In genomic region chr6:53651149-53651763, GRCh38 we compare ENCODE assay signal across 8 cellular contexts. TPM values are rescaled to one million over a fixed set of nuclear protein-coding genes. Genes with fewer than 3 reads are reported as not detected.
DNase-seq lines count a peak whose midpoint lies in the region; ATAC-seq and TF ChIP-seq lines count a peak whose summit lies in the region.

No MANE protein-coding gene starts in this region.

- no peaks in the 10 kb centered on the region for H3K79me2 ChIP-seq in HCT116 (ENCODE audit: insufficient read depth, low read length)

- H3K27ac ChIP-seq in HCT116 (ENCODE audit: low read depth, low read length), result peak overlapping the region; percentile 89

- POLR2A ChIA-PET in HCT116 (lab: Charles Lee), result interaction anchor here (0.6 to 1.5 kb wide), 8 partner anchors 12 to 158 kb away, joined by 3 to 7 read pairs (median 4); partner anchors contain the start of gene GCLC

- no peak for TF ChIP-seq POLR2A in HCT116 (IDR thresholded peaks at IDR 0.05; ENCODE audit: borderline replicate concordance, extremely low read depth, insufficient read depth, insufficient read length)

- peak; percentile 91 for TF ChIP-seq RAD21 in HCT116 (IDR thresholded peaks at IDR 0.05; ENCODE audit: low read depth)

- H3K4me2 ChIP-seq in HCT116 (ENCODE audit: low read length), result peak overlapping the region; percentile 74

- no peaks in the 10 kb centered on the region for H3K36me3 ChIP-seq in HCT116 (ENCODE audit: control insufficient read depth in 1 of 2, insufficient read depth in 2 of 2, low read length in 2 of 2)

- H3K4me3 ChIP-seq in HCT116 (replicated peaks in 1 of 2; ENCODE audit: low read depth in 1 of 2, low read length in 2 of 2), result peak overlapping the region; percentile 50 to 58

- peak; percentile 42 to 89 (median 61) for TF ChIP-seq CTCF in HCT116 (IDR thresholded peaks at IDR 0.05 in 2 of 3, conservative IDR thresholded peaks at IDR 0.05 in 1 of 3; ENCODE audit: borderline replicate concordance in 1 of 3, insufficient read depth in 1 of 3, low read depth in 2 of 3, low read length in 2 of 3)

- peak; percentile 77 for DNase-seq in DMS79 treated with DMSO at 0.1 percent for 48 hours (lab: John Stamatoyannopoulos, UW)
- DNase-seq in HCT116 (ENCODE audit: low read depth, low spot score), result peak; percentile 72
- DNase-seq in NCI-H1105 (lab: John Stamatoyannopoulos, UW), result peak; percentile 84
- peak; percentile 49 for DNase-seq in T follicular helper cell (ENCODE audit: low read depth)
- peak; percentile 72 for DNase-seq in amniotic stem cell (lab: John Stamatoyannopoulos, UW)
- DNase-seq in hepatic stellate cell (ENCODE audit: low spot score), result peak; percentile 20
- peak; percentile 77 for DNase-seq in renal cortical epithelial cell (ENCODE audit: low read depth)
- no peak for DNase-seq in GM19238 (ENCODE audit: insufficient read length, low spot score)

- no peaks in the 10 kb centered on the region for H4K20me1 ChIP-seq in HCT116 (ENCODE audit: insufficient read depth)

- CTCF ChIA-PET in HCT116 (lab: Charles Lee), result interaction anchor here (0.6 to 4.7 kb wide), 14 partner anchors 11 to 167 kb away, joined by 3 to 56 read pairs (median 4); partner anchors contain the start of gene GCLC

- intact Hi-C loops in HCT116 (cut with micrococcal nuclease), result loop anchor here (1.0 kb wide), 2 partner anchors 106 to 158 kb away; partner anchors contain the start of gene GCLC

- no peak overlapping the region for H2AFZ ChIP-seq in HCT116 (ENCODE audit: low read depth, low read length, poor library complexity, severe bottlenecking)

- peak; percentile 56 for ATAC-seq in HCT116

- no peaks in the 10 kb centered on the region for H3K9me3 ChIP-seq in HCT116 (ENCODE audit: control insufficient read depth in 1 of 2, insufficient read depth in 1 of 2, low read depth in 1 of 2, low read length in 2 of 2)

- H3K9me2 ChIP-seq in HCT116 (ENCODE audit: insufficient read depth), result no peaks in the 10 kb centered on the region

- H3K4me1 ChIP-seq in HCT116 (ENCODE audit: control insufficient read depth in 1 of 2, insufficient read depth in 2 of 2, low read length in 2 of 2), result peaks cover 4 to 31% of the 10 kb centered on the region in 2 experiments; a peak in 3 of 4 replicates

- no peaks in the 10 kb centered on the region for H3K27me3 ChIP-seq in HCT116 (ENCODE audit: insufficient read depth, low read length)

- peak overlapping the region; percentile 64 for H3K9ac ChIP-seq in HCT116 (ENCODE audit: low read length)

- RAD21 ChIA-PET in HCT116 (lab: Charles Lee; ENCODE audit: low non-redundant PET in 1 of 2, low total read pairs in 2 of 2, uncharacterized antibody in 2 of 2, unreplicated experiment in 2 of 2), result interaction anchor here (0.7 to 1.0 kb wide), 7 partner anchors 28 to 158 kb away, joined by 3 to 7 read pairs (median 3); no protein-coding TSS in a partner anchor

- BruUV-seq in HCT116 (replicated peaks; lab: Mats Ljungman, UMichigan), result no TSS peak

TF ChIP-seq in HCT116, 20 proteins besides CTCF, POLR2A, EP300 and RAD21:
- TF ChIP-seq CBX3 (IDR thresholded peaks at IDR 0.05; ENCODE audit: low read depth), result no peak
- peak; percentile 37 for TF ChIP-seq SRF (IDR thresholded peaks at IDR 0.05; ENCODE audit: low read depth)
- TF ChIP-seq ZBTB33 (IDR thresholded peaks at IDR 0.05; ENCODE audit: extremely low read depth, insufficient replicate concordance, low read length), result no peak
- 0 out of 2 replicates have a peak, but pooled peaks have one; percentile 6 for TF ChIP-seq SP1 (IDR thresholded peaks at IDR 0.05; ENCODE audit: low read depth)
- TF ChIP-seq EZH2phosphoT487 (IDR thresholded peaks at IDR 0.05; ENCODE audit: borderline replicate concordance), result no peak
- no peak for TF ChIP-seq SIN3A (IDR thresholded peaks at IDR 0.05; ENCODE audit: low read depth)
- TF ChIP-seq CEBPB (IDR thresholded peaks at IDR 0.05; ENCODE audit: low read depth), result no peak
- TF ChIP-seq ATF3 (IDR thresholded peaks at IDR 0.05), result no peak
- TF ChIP-seq MAX (IDR thresholded peaks at IDR 0.05), result no peak
- no peak for TF ChIP-seq ZFX (IDR thresholded peaks at IDR 0.05)
- no peak for TF ChIP-seq POLR2AphosphoS5 (IDR thresholded peaks at IDR 0.05; ENCODE audit: low read depth, low read length)
- no peak for TF ChIP-seq YY1 (IDR thresholded peaks at IDR 0.05; ENCODE audit: extremely low read depth, insufficient replicate concordance, low read depth, low read length)
- no peak for TF ChIP-seq EZH2 (IDR thresholded peaks at IDR 0.05)

RNA-seq across cellular contexts. Expression of gene KLHL31, which starts 14.3 kb away (rescaled TPM):
- total RNA-seq in HCT116 (2021; ENCODE audit: unreplicated experiment) (0.57 TPM), renal cortical epithelial cell (0.20 TPM in 1 of 2 replicates, not detected in the other)
- polyA plus RNA-seq in HCT116 (2012), result 0.24 and 0.30 TPM in 2 replicates
